In the genomic region with DNA sequence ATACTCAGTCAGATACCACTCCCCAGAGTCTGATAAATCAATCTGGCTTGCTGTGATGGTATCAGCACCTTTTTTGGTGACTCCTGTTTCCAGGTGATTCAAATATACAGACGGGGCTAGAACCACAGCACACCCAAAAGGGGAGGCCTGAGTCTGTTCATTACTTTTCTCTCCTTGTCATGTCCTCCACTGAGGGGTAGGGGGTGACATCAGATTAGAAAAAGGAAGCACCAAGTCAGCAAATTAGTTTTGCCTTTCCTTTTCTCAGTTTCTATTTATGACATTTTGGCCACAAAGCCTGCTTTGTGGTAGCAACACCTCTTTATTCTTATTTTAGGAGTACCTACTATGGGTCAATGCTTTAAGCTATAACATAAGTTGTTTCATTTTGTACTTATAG, we compare ENCODE assay signal across 9 cellular contexts.
DNase-seq lines count a peak whose midpoint lies in the region; ATAC-seq and TF ChIP-seq lines count a peak whose summit lies in the region.
"Had no signal": no experiment of that assay in that cellular context is flagged by ENCODE, and none has a peak within 500 bp of the region (broad histone marks: within the 10 kb centered on the region; RNA-seq: fewer than 3 reads in every experiment).

No MANE protein-coding gene starts in this region.

- intact Hi-C loops in activated CD8-positive, alpha-beta T cell treated with anti-CD3 and anti-CD28 coated beads for 36 hours (cut with micrococcal nuclease): no loop called here

- peak; percentile 79 for ATAC-seq in activated CD8-positive, alpha-beta T cell treated with anti-CD3 and anti-CD28 coated beads for 36 hours
- ATAC-seq in activated CD8-positive, alpha-beta T cell treated with anti-CD3 and anti-CD28 coated beads, Interleukin-2, amount 10 ng/mL, durations not matched to agents 7 days and 5 days: no peak
- peak; percentile 82 for ATAC-seq in HG02852 (IDR thresholded peaks at IDR 0.05; ENCODE audit: unreplicated experiment)

- no peaks in the 10 kb centered on the region for H3K27me3 ChIP-seq in OCI-LY3 (ENCODE audit: low read depth, low read length)
- no peaks in the 10 kb centered on the region for H3K27me3 ChIP-seq in effector memory CD4-positive, alpha-beta T cell (replicated peaks; ENCODE audit: control insufficient read depth, insufficient read depth, low read length, poor library complexity, severe bottlenecking)

- peaks cover 8% of the 10 kb centered on the region for H3K4me1 ChIP-seq in OCI-LY3 (ENCODE audit: low read length)
- no peaks in the 10 kb centered on the region for H3K4me1 ChIP-seq in effector memory CD4-positive, alpha-beta T cell (ENCODE audit: control insufficient read depth, insufficient read depth, low read length, poor library complexity, severe bottlenecking)

- H3K27me3 Mint-ChIP-seq in activated CD8-positive, alpha-beta T cell treated with anti-CD3 and anti-CD28 coated beads for 36 hours: peaks cover 1% of the 10 kb centered on the region
- H3K27me3 Mint-ChIP-seq in activated CD8-positive, alpha-beta T cell treated with anti-CD3 and anti-CD28 coated beads, Interleukin-2, amount 10 ng/mL, durations not matched to agents 7 days and 5 days (ENCODE audit: low read depth): no peaks in the 10 kb centered on the region
- H3K27me3 Mint-ChIP-seq in nephron progenitor cell (ENCODE audit: low read depth, poor library complexity): peaks cover 2% of the 10 kb centered on the region

- peak; percentile 46 for TF ChIP-seq CTCF in activated CD8-positive, alpha-beta T cell treated with anti-CD3 and anti-CD28 coated beads for 36 hours (IDR thresholded peaks at IDR 0.05)
- TF ChIP-seq CTCF in OCI-LY3 (IDR thresholded peaks at IDR 0.05; ENCODE audit: low read depth, low read length): peak; percentile 97
- peak; percentile 43 for TF ChIP-seq CTCF in nephron progenitor cell (IDR thresholded peaks at IDR 0.05)

- no peak overlapping the region for H3K4me3 Mint-ChIP-seq in activated CD8-positive, alpha-beta T cell treated with anti-CD3 and anti-CD28 coated beads for 36 hours
- no peak overlapping the region for H3K4me3 Mint-ChIP-seq in activated CD8-positive, alpha-beta T cell treated with anti-CD3 and anti-CD28 coated beads, Interleukin-2, amount 10 ng/mL, durations not matched to agents 7 days and 5 days
- H3K4me3 Mint-ChIP-seq in nephron progenitor cell: no peak overlapping the region

- no peaks in the 10 kb centered on the region for H3K36me3 ChIP-seq in OCI-LY3 (replicated peaks; ENCODE audit: low read depth, low read length)
- no peaks in the 10 kb centered on the region for H3K36me3 ChIP-seq in effector memory CD4-positive, alpha-beta T cell (ENCODE audit: control insufficient read depth, insufficient read depth, low read length)

- no peaks in the 10 kb centered on the region for H3K9me3 ChIP-seq in OCI-LY3 (ENCODE audit: insufficient read depth, low read length)
- no peaks in the 10 kb centered on the region for H3K9me3 ChIP-seq in effector memory CD4-positive, alpha-beta T cell (ENCODE audit: control insufficient read depth, low read length)

- no peaks in the 10 kb centered on the region for H4K20me1 ChIP-seq in OCI-LY3 (ENCODE audit: insufficient read depth, low read length)

- POLR2A ChIA-PET in activated CD8-positive, alpha-beta T cell treated with anti-CD3 and anti-CD28 coated beads for 36 hours (lab: Charles Lee): interaction anchor here (0.6 kb wide), 1 partner anchor 783 kb away, joined by 3 read pairs; no protein-coding TSS in a partner anchor
- POLR2A ChIA-PET in activated CD8-positive, alpha-beta T cell treated with anti-CD3 and anti-CD28 coated beads, Interleukin-2, amount 10 ng/mL, durations not matched to agents 7 days and 5 days (lab: Charles Lee): no interaction called here

- DNase-seq in activated CD8-positive, alpha-beta T cell treated with anti-CD3 and anti-CD28 coated beads for 36 hours: peak; percentile 7
- no peak for DNase-seq in activated CD8-positive, alpha-beta T cell treated with anti-CD3 and anti-CD28 coated beads, Interleukin-2, amount 10 ng/mL, durations not matched to agents 7 days and 5 days
- DNase-seq in nephron progenitor cell (no peak), HK-2 (ENCODE audit: unreplicated experiment) (no peak), NCI-H510A treated with DMSO at 0.1 percent for 48 hours (lab: John Stamatoyannopoulos, UW) (no peak)
- no peak for DNase-seq in effector memory CD4-positive, alpha-beta T cell
- DNase-seq: DND-41 had no signal

- H2AFZ ChIP-seq in OCI-LY3 (ENCODE audit: low read depth, low read length): peak overlapping the region; percentile 76

- CTCF ChIA-PET in activated CD8-positive, alpha-beta T cell treated with anti-CD3 and anti-CD28 coated beads for 36 hours (lab: Charles Lee): no interaction called here
- CTCF ChIA-PET in activated CD8-positive, alpha-beta T cell treated with anti-CD3 and anti-CD28 coated beads, Interleukin-2, amount 10 ng/mL, durations not matched to agents 7 days and 5 days (lab: Charles Lee): no interaction called here

- no peak overlapping the region for H3K27ac ChIP-seq in OCI-LY3 (ENCODE audit: low read length)
- no peak overlapping the region for H3K27ac ChIP-seq in effector memory CD4-positive, alpha-beta T cell (ENCODE audit: insufficient read depth, low read length, poor library complexity, severe bottlenecking)

- H3K9me3 Mint-ChIP-seq in activated CD8-positive, alpha-beta T cell treated with anti-CD3 and anti-CD28 coated beads for 36 hours: no peaks in the 10 kb centered on the region
- H3K9me3 Mint-ChIP-seq in activated CD8-positive, alpha-beta T cell treated with anti-CD3 and anti-CD28 coated beads, Interleukin-2, amount 10 ng/mL, durations not matched to agents 7 days and 5 days (ENCODE audit: insufficient read depth): no peaks in the 10 kb centered on the region
- H3K9me3 Mint-ChIP-seq in nephron progenitor cell: no peaks in the 10 kb centered on the region

- no peak overlapping the region for H3K9ac ChIP-seq in OCI-LY3 (ENCODE audit: low read length)

- no peak overlapping the region for H3K27ac Mint-ChIP-seq in activated CD8-positive, alpha-beta T cell treated with anti-CD3 and anti-CD28 coated beads for 36 hours
- H3K27ac Mint-ChIP-seq in activated CD8-positive, alpha-beta T cell treated with anti-CD3 and anti-CD28 coated beads, Interleukin-2, amount 10 ng/mL, durations not matched to agents 7 days and 5 days: no peak overlapping the region
- no peak overlapping the region for H3K27ac Mint-ChIP-seq in nephron progenitor cell

- H3K4me3 ChIP-seq in OCI-LY3 (ENCODE audit: low read length): no peak overlapping the region
- H3K4me3 ChIP-seq in effector memory CD4-positive, alpha-beta T cell (ENCODE audit: insufficient read depth, low read depth, low read length, poor library complexity, severe bottlenecking): no peak overlapping the region

- H3K79me2 ChIP-seq in OCI-LY3 (ENCODE audit: low read length): no peaks in the 10 kb centered on the region

- peak overlapping the region; percentile 34 for H3K4me2 ChIP-seq in OCI-LY3 (ENCODE audit: low read length)

- no peaks in the 10 kb centered on the region for H3K36me3 Mint-ChIP-seq in activated CD8-positive, alpha-beta T cell treated with anti-CD3 and anti-CD28 coated beads for 36 hours (ENCODE audit: low read depth)
- H3K36me3 Mint-ChIP-seq in activated CD8-positive, alpha-beta T cell treated with anti-CD3 and anti-CD28 coated beads, Interleukin-2, amount 10 ng/mL, durations not matched to agents 7 days and 5 days (ENCODE audit: low read depth): no peaks in the 10 kb centered on the region
- peaks cover 6% of the 10 kb centered on the region for H3K36me3 Mint-ChIP-seq in nephron progenitor cell (ENCODE audit: low read depth)

- peaks cover 2% of the 10 kb centered on the region for H3K4me1 Mint-ChIP-seq in activated CD8-positive, alpha-beta T cell treated with anti-CD3 and anti-CD28 coated beads for 36 hours (ENCODE audit: low read depth)
- H3K4me1 Mint-ChIP-seq in activated CD8-positive, alpha-beta T cell treated with anti-CD3 and anti-CD28 coated beads, Interleukin-2, amount 10 ng/mL, durations not matched to agents 7 days and 5 days (ENCODE audit: low read depth): no peaks in the 10 kb centered on the region
- peaks cover 28% of the 10 kb centered on the region for H3K4me1 Mint-ChIP-seq in nephron progenitor cell

Comparison
In these comparisons a context has a peak if more than half of its experiments do, and no peak if none do; other contexts are left out.
1. CTCF ChIP-seq: peak in every context shown above with its lines; median percentile 97 in OCI-LY3; 46 in activated CD8-positive, alpha-beta T cell treated with anti-CD3 and anti-CD28 coated beads for 36 hours; 43 in nephron progenitor cell.